ENCODE assay signal across 1 cellular context in genomic region chr13:100674363-100674847, GRCh38.
TF ChIP-seq lines count a peak whose summit lies in the region.

TMTC4 (minus strand) TSS chr13:100674795; CDS start chr13:100670362, 4,433 bp downstream.

TF ChIP-seq in K562, 482 proteins besides CTCF, POLR2A, EP300 and RAD21:
- peak; percentile 58; the same call in 1 of the 2 replicates for TF ChIP-seq PHF8 (IDR thresholded peaks at IDR 0.05; ENCODE audit: borderline replicate concordance, low read length)
- TF ChIP-seq SIN3B (IDR thresholded peaks at IDR 0.05; ENCODE audit: low read depth) = 0 out of 2 replicates have a peak, but pooled peaks have one; percentile 26
- TF ChIP-seq ZNF197 (CRISPR knock-in tag; IDR thresholded peaks at IDR 0.05; ENCODE audit: low read depth) = no peak
- no peak for TF ChIP-seq MYBL2 (IDR thresholded peaks at IDR 0.05; ENCODE audit: low read depth)
- TF ChIP-seq MYBL2 (CRISPR knock-in tag; IDR thresholded peaks at IDR 0.05; ENCODE audit: borderline replicate concordance) = no peak
- TF ChIP-seq CXXC5 (CRISPR knock-in tag; IDR thresholded peaks at IDR 0.05) = 0 out of 2 replicates have a peak, but pooled peaks have one; percentile 60
- peak; percentile 13; the same call in 1 of the 2 replicates for TF ChIP-seq GABPA (tag; conservative IDR thresholded peaks at IDR 0.05; ENCODE audit: low read depth)
- TF ChIP-seq HMGN3 (IDR thresholded peaks at IDR 0.05; ENCODE audit: borderline replicate concordance, extremely low read depth, insufficient read length, low read depth, low read length) = peak; percentile 36
- no peak for TF ChIP-seq L3MBTL2 (IDR thresholded peaks at IDR 0.05)
- peak; percentile 21 for TF ChIP-seq RBBP5 (IDR thresholded peaks at IDR 0.05; ENCODE audit: borderline replicate concordance, insufficient read depth, low read length, poor library complexity, severe bottlenecking)
- 0 out of 2 replicates have a peak, but pooled peaks have one; percentile 6 for TF ChIP-seq THAP12 (CRISPR knock-in tag; IDR thresholded peaks at IDR 0.05)
- TF ChIP-seq CTCFL (IDR thresholded peaks at IDR 0.05; ENCODE audit: borderline replicate concordance, insufficient read depth, low read depth, low read length, poor library complexity, severe bottlenecking) = peak; percentile 3
- no peak for TF ChIP-seq AFF1 (IDR thresholded peaks at IDR 0.05; ENCODE audit: low read depth in 1 of 2, partially characterized antibody in 2 of 2)
- TF ChIP-seq FOSL1 (tag; conservative IDR thresholded peaks at IDR 0.05) = 0 out of 2 replicates have a peak, but pooled peaks have one; percentile 15
- peak; percentile 66 for TF ChIP-seq POLR2G (IDR thresholded peaks at IDR 0.05; ENCODE audit: low read depth, low read length)
- no peak for TF ChIP-seq NR2C2 (CRISPR knock-in tag; IDR thresholded peaks at IDR 0.05)
- 0 out of 2 replicates have a peak, but pooled peaks have one; percentile 34 for TF ChIP-seq NR2C2 (tag; IDR thresholded peaks at IDR 0.05)
- peak in 1 of 3 experiments; percentile 5 for TF ChIP-seq YY1 (IDR thresholded peaks at IDR 0.05; ENCODE audit: borderline replicate concordance in 1 of 3, control insufficient read depth in 1 of 3, extremely low read depth in 1 of 3, insufficient read depth in 3 of 3, insufficient read length in 1 of 3, insufficient replicate concordance in 2 of 3, low read depth in 1 of 3, low read length in 2 of 3)
- TF ChIP-seq EP400 (IDR thresholded peaks at IDR 0.05) = no peak
